ENCODE assay signal across 8 cellular contexts in the genomic region with DNA sequence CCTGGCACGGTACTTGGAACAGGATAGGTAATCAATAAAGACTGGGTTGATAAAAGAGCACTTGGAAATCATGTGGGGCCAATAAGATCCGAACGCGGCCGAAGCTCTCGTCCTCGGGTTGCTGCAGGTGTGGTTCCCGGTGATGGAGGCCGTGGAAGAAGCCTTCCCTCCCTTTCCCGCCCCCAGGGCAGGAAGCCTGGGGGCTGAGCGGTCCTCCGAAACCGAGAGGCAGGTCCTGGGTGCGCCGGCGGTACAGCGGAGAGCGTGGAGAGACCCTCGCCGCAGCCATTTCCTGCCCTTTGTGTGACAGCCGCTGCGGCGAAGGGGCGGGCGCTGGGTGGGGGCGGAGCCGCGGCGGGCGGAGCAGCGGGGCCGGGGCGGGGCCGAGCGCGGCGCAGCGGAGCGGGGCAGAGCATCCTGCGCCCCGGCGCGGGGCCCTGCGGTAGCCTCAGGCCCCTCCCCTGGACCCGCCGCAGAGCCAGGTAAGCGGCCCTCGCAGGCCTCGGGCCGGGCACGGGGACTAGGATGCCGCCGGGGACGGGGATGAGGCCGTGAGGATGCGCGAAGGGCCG. TPM values are rescaled to one million over a fixed set of nuclear protein-coding genes. Genes with fewer than 3 reads are reported as not detected.
DNase-seq lines count a peak whose midpoint lies in the region; ATAC-seq, FAIRE-seq and TF ChIP-seq lines count a peak whose summit lies in the region.

Gene CYFIP2, plus strand, starts transcription at position 410 of the 572 bp plus-strand sequence. CDS start 19,239 bp downstream, outside the sequence.

- peak within 1 kb of the TSS; percentile 89 for H3K4me3 Mint-ChIP-seq in activated T-helper 2 cell treated with anti-CD3 and anti-CD28 coated beads, Interferon-gamma antibody, Interleukin-2, Interleukin-4, amounts not matched to agents 10 μg/mL and 5 μg/mL and 100 μg/mL, durations not matched to agents 14 hours and 24 hours and 36 hours (ENCODE audit: low read depth)

- WGBS in suprapubic skin: 2% methylated on average over 19 of the region's 58 CpGs

- peaks cover 28% of the 10 kb centered on the region for H3K36me3 Mint-ChIP-seq in activated T-helper 2 cell treated with anti-CD3 and anti-CD28 coated beads, Interferon-gamma antibody, Interleukin-2, Interleukin-4, amounts not matched to agents 10 μg/mL and 5 μg/mL and 100 μg/mL, durations not matched to agents 14 hours and 24 hours and 36 hours (ENCODE audit: low read depth)

- TF ChIP-seq POLR2A in suprapubic skin (IDR thresholded peaks at IDR 0.05): no peak

- intact Hi-C loops in activated T-helper 2 cell treated with anti-CD3 and anti-CD28 coated beads, Interferon-gamma antibody, Interleukin-2, Interleukin-4, amounts not matched to agents 10 μg/mL and 5 μg/mL and 100 μg/mL, durations not matched to agents 14 hours and 24 hours and 36 hours (cut with micrococcal nuclease): loop anchor here (1.0 to 5.0 kb wide), 4 partner anchors 8 to 238 kb away; no protein-coding TSS in a partner anchor

- H3K27ac ChIP-seq in HL-60 (replicated peaks) (peak within 1 kb of the TSS; percentile 96), foreskin keratinocyte (no peak within 1 kb of the TSS), neutrophil (peak within 1 kb of the TSS; percentile 96), suprapubic skin (no peak within 1 kb of the TSS)

- no peak for FAIRE-seq in D721Med (lab: Jason Lieb, UNC)

- H3K4me1 Mint-ChIP-seq in activated T-helper 2 cell treated with anti-CD3 and anti-CD28 coated beads, Interferon-gamma antibody, Interleukin-2, Interleukin-4, amounts not matched to agents 10 μg/mL and 5 μg/mL and 100 μg/mL, durations not matched to agents 14 hours and 24 hours and 36 hours (ENCODE audit: low read depth): peaks cover 65% of the 10 kb centered on the region

- TF ChIP-seq CTCF in D721Med (IDR thresholded peaks at IDR 0.05; ENCODE audit: insufficient read depth, missing control alignments) (no peak), GM20000 (IDR thresholded peaks at IDR 0.05; ENCODE audit: extremely low read depth, missing control alignments) (no peak), HL-60 (IDR thresholded peaks at IDR 0.05; ENCODE audit: insufficient read depth, low read length) (no peak), foreskin keratinocyte (conservative IDR thresholded peaks at IDR 0.05) (no peak), neutrophil (IDR thresholded peaks at IDR 0.05) (peak; percentile 57), suprapubic skin (IDR thresholded peaks at IDR 0.05) (no peak)

- no peaks in the 10 kb centered on the region for H3K27me3 ChIP-seq in HL-60 (ENCODE audit: insufficient read depth, poor library complexity, severe bottlenecking)
- peaks cover 46% of the 10 kb centered on the region for H3K27me3 ChIP-seq in foreskin keratinocyte
- no peaks in the 10 kb centered on the region for H3K27me3 ChIP-seq in neutrophil
- peaks cover 9% of the 10 kb centered on the region for H3K27me3 ChIP-seq in suprapubic skin

- no peaks in the 10 kb centered on the region for H3K4me1 ChIP-seq in foreskin keratinocyte
- peaks cover 86 to 88% of the 10 kb centered on the region in 2 experiments for H3K4me1 ChIP-seq in neutrophil (ENCODE audit: control insufficient read depth in 1 of 2, insufficient read depth in 1 of 2, low read depth in 1 of 2, low read length in 1 of 2)
- H3K4me1 ChIP-seq in suprapubic skin: peaks cover 28% of the 10 kb centered on the region

- peak within 1 kb of the TSS; percentile 95 for H3K27ac Mint-ChIP-seq in activated T-helper 2 cell treated with anti-CD3 and anti-CD28 coated beads, Interferon-gamma antibody, Interleukin-2, Interleukin-4, amounts not matched to agents 10 μg/mL and 5 μg/mL and 100 μg/mL, durations not matched to agents 14 hours and 24 hours and 36 hours

- TF ChIP-seq EP300 in suprapubic skin (IDR thresholded peaks at IDR 0.05): no peak

- ATAC-seq in foreskin keratinocyte: peak; percentile 96

- H3K9me3 ChIP-seq in neutrophil: no peaks in the 10 kb centered on the region
- H3K9me3 ChIP-seq in suprapubic skin: no peaks in the 10 kb centered on the region

- no peaks in the 10 kb centered on the region for H3K27me3 Mint-ChIP-seq in activated T-helper 2 cell treated with anti-CD3 and anti-CD28 coated beads, Interferon-gamma antibody, Interleukin-2, Interleukin-4, amounts not matched to agents 10 μg/mL and 5 μg/mL and 100 μg/mL, durations not matched to agents 14 hours and 24 hours and 36 hours (ENCODE audit: low read depth)

- H3K9me3 Mint-ChIP-seq in activated T-helper 2 cell treated with anti-CD3 and anti-CD28 coated beads, Interferon-gamma antibody, Interleukin-2, Interleukin-4, amounts not matched to agents 10 μg/mL and 5 μg/mL and 100 μg/mL, durations not matched to agents 14 hours and 24 hours and 36 hours: no peaks in the 10 kb centered on the region

- H3K36me3 ChIP-seq in neutrophil (no peaks in the 10 kb centered on the region), suprapubic skin (no peaks in the 10 kb centered on the region)

- DNase-seq in D721Med (ENCODE audit: insufficient read length, low spot score) (peak; percentile 71), GM20000 (ENCODE audit: low spot score) (peak; percentile 94), HL-60 (ENCODE audit: low read depth in 1 of 2, low spot score in 1 of 2) (peak in 1 of 2 experiments; percentile 55), RKO (ENCODE audit: low spot score) (peak; percentile 65), foreskin keratinocyte (no peak), suprapubic skin (ENCODE audit: low spot score in 2 of 2) (peak in 1 of 2 donors; percentile 67)
- DNase-seq in activated T-helper 2 cell treated with anti-CD3 and anti-CD28 coated beads, Interferon-gamma antibody, Interleukin-2, Interleukin-4, amounts not matched to agents 10 μg/mL and 5 μg/mL and 100 μg/mL, durations not matched to agents 14 hours and 24 hours and 36 hours (ENCODE audit: low spot score): peak; percentile 84

- H3K4me3 ChIP-seq in HL-60 (replicated peaks; ENCODE audit: insufficient read depth, low read length) (peak within 1 kb of the TSS; percentile 75), neutrophil (ENCODE audit: low read depth in 1 of 2, low read length in 1 of 2) (peak within 1 kb of the TSS; percentile 89 to 91), suprapubic skin (peak within 1 kb of the TSS; percentile 75)

RNA-seq across cellular contexts. Expression of gene CYFIP2, which starts in this region (rescaled TPM):
- total RNA-seq in activated T-helper 2 cell treated with anti-CD3 and anti-CD28 coated beads, Interferon-gamma antibody, Interleukin-2, Interleukin-4, amounts not matched to agents 10 μg/mL and 5 μg/mL and 100 μg/mL, durations not matched to agents 14 hours and 24 hours and 36 hours: 171 and 182 TPM in 2 replicates
- total RNA-seq in foreskin keratinocyte (1.1 and 1.2 TPM in 2 replicates), suprapubic skin (10 to 100 TPM; 12.7 to 17.1 (median 14.9) TPM)
- 0.53 and 0.68 TPM in 2 replicates for polyA plus RNA-seq in foreskin keratinocyte

Comparison
In these comparisons a context has a peak if more than half of its experiments do, and no peak if none do; other contexts are left out.
1. DNase-seq: peak in D721Med (single experiment), GM20000 (single experiment), RKO (single experiment) and activated T-helper 2 cell treated with anti-CD3 and anti-CD28 coated beads, Interferon-gamma antibody, Interleukin-2, Interleukin-4, amounts not matched to agents 10 μg/mL and 5 μg/mL and 100 μg/mL, durations not matched to agents 14 hours and 24 hours and 36 hours (single experiment); none in foreskin keratinocyte (0 of 2).
2. H3K27ac ChIP-seq: peak in HL-60 (single experiment) and neutrophil (single experiment); none in foreskin keratinocyte (single experiment) and suprapubic skin (single experiment).
3. Peak in every context shown above with its lines, with median percentiles within 50 percentile points of each other: H3K4me3 ChIP-seq.